Comparison of ENCODE assay signal across 1 cellular context in the genomic region with DNA sequence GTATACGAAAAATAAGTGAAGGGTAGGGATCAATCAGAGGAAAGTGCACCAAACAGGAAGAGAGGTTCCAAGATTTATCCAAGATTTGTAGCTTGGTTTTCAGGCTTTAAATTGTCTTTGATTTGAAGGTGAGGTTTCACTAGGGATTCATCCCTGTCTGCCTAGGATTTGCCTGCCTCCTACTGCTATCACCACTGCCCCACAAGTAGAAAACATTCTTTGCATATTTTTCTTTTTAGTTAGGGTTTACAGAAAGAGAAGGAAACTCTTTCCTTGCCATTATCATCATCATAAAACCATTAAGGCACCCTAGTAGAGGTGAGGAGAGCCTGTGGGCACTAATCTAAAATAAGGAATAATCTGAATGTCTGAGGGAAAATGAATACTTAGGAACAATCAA.
TF ChIP-seq lines count a peak whose summit lies in the region.

No MANE protein-coding gene starts in this region.

TF ChIP-seq in HCT116, 20 proteins besides CTCF, POLR2A, EP300 and RAD21 (continued from another document):
- TF ChIP-seq, protein P1, sequence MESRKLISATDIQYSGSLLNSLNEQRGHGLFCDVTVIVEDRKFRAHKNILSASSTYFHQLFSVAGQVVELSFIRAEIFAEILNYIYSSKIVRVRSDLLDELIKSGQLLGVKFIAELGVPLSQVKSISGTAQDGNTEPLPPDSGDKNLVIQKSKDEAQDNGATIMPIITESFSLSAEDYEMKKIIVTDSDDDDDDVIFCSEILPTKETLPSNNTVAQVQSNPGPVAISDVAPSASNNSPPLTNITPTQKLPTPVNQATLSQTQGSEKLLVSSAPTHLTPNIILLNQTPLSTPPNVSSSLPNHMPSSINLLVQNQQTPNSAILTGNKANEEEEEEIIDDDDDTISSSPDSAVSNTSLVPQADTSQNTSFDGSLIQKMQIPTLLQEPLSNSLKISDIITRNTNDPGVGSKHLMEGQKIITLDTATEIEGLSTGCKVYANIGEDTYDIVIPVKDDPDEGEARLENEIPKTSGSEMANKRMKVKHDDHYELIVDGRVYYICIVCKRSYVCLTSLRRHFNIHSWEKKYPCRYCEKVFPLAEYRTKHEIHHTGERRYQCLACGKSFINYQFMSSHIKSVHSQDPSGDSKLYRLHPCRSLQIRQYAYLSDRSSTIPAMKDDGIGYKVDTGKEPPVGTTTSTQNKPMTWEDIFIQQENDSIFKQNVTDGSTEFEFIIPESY (IDR thresholded peaks at IDR 0.05; ENCODE audit: extremely low read depth, insufficient replicate concordance, low read length): no peak
- no peak for TF ChIP-seq SP1 (IDR thresholded peaks at IDR 0.05; ENCODE audit: low read depth)
- no peak for TF ChIP-seq EZH2phosphoT487 (IDR thresholded peaks at IDR 0.05; ENCODE audit: borderline replicate concordance)
- no peak for TF ChIP-seq FOSL1 (IDR thresholded peaks at IDR 0.05; ENCODE audit: low read depth)
- TF ChIP-seq, protein P2, sequence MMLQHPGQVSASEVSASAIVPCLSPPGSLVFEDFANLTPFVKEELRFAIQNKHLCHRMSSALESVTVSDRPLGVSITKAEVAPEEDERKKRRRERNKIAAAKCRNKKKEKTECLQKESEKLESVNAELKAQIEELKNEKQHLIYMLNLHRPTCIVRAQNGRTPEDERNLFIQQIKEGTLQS (IDR thresholded peaks at IDR 0.05): no peak
- TF ChIP-seq, protein P3, sequence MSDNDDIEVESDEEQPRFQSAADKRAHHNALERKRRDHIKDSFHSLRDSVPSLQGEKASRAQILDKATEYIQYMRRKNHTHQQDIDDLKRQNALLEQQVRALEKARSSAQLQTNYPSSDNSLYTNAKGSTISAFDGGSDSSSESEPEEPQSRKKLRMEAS (IDR thresholded peaks at IDR 0.05): no peak
- TF ChIP-seq POLR2AphosphoS5 (IDR thresholded peaks at IDR 0.05; ENCODE audit: low read depth, low read length): no peak
- no peak for TF ChIP-seq ELF1 (IDR thresholded peaks at IDR 0.05; ENCODE audit: borderline replicate concordance, low read depth)
